In genomic region chr2:204174034-204174433, GRCh38 we compare ENCODE assay signal across 26 cellular contexts.
"Had no signal": no experiment of that assay in that cellular context is flagged by ENCODE, and none has a peak within 500 bp of the region (broad histone marks: within the 10 kb centered on the region; RNA-seq: fewer than 3 reads in every experiment).

No MANE protein-coding gene starts in this region.

- ATAC-seq: stimulated activated effector memory CD8-positive, alpha-beta T cell treated with anti-CD3 and anti-CD28 coated beads, Interleukin-12 subunit alpha, Interleukin-12 subunit beta, amount 100 ng/mL, for 72 hours; stimulated activated memory B cell treated with anti-CD40 and anti-IgM and Interleukin-4, amounts not matched to agents 10 μg/mL and 1 μg/mL and 100 μg/mL, for 72 hours; stimulated activated naive B cell treated with anti-CD40 and anti-IgM and Interleukin-4, amounts not matched to agents 10 μg/mL and 1 μg/mL and 100 μg/mL, for 72 hours; stimulated activated naive CD8-positive, alpha-beta T cell treated with anti-CD3 and anti-CD28 coated beads, Interleukin-15, amount 100 ng/mL, for 72 hours; stimulated activated naive CD8-positive, alpha-beta T cell treated with anti-CD3 and anti-CD28 coated beads, Interleukin-15, Interleukin-2, amounts not matched to agents 100 U/mL and 50 U/mL, for 24 hours; upper lobe of right lung had no signal

- H3K4me3 ChIP-seq: stomach, suprapubic skin, testis, thoracic aorta, thyroid gland, tibial artery, tibial nerve, transverse colon, upper lobe of left lung, upper lobe of right lung, uterus, vagina had no signal

- DNase-seq: stimulated activated CD4-positive, alpha-beta T cell treated with anti-CD3 and anti-CD28 coated beads, Interleukin-2, amount 100 ng/mL, for 48 hours; stimulated activated CD4-positive, alpha-beta T cell treated with anti-CD3 and anti-CD28 coated beads, Interleukin-4, amount 100 ng/mL, for 1 hour; stimulated activated CD4-positive, alpha-beta T cell treated with anti-CD3 and anti-CD28 coated beads, Interleukin-4, amount 100 ng/mL, for 24 hours; stimulated activated CD4-positive, alpha-beta T cell treated with anti-CD3 and anti-CD28 coated beads, Interleukin-4, amount 100 ng/mL, for 4 hours; stimulated activated CD8-positive, alpha-beta memory T cell treated with anti-CD3 and anti-CD28 coated beads, Interleukin-4, amount 100 ng/mL, for 48 hours; stimulated activated naive B cell treated with anti-CD40 and anti-IgM and Interleukin-4, amounts not matched to agents 10 μg/mL and 1 μg/mL and 100 μg/mL, for 72 hours; stimulated activated naive CD4-positive, alpha-beta T cell; stimulated activated naive CD4-positive, alpha-beta T cell treated with Interleukin-2 at 50 U/mL for 16 hours; stimulated activated naive CD8-positive, alpha-beta T cell treated with anti-CD3 and anti-CD28 coated beads, Interleukin-15, amount 100 ng/mL, for 72 hours; stimulated activated naive CD8-positive, alpha-beta T cell treated with anti-CD3 and anti-CD28 coated beads, Interleukin-15, Interleukin-2, amounts not matched to agents 100 U/mL and 50 U/mL, for 24 hours; stomach; substantia nigra; testis; thyroid gland; tibial artery; transverse colon; trophoblast cell; upper lobe of left lung; upper lobe of right lung; uterus had no signal

- H3K27me3 ChIP-seq: stomach, testis, thyroid gland, tibial artery, tibial nerve, transverse colon, upper lobe of left lung, upper lobe of right lung, uterus, vagina had no signal

- H3K27ac ChIP-seq: stomach, suprapubic skin, testis, thoracic aorta, thyroid gland, tibial artery, transverse colon, upper lobe of left lung, upper lobe of right lung, uterus, vagina had no signal

- H3K9me3 ChIP-seq: stomach, suprapubic skin, testis, thoracic aorta, thyroid gland, tibial artery, tibial nerve, transverse colon, upper lobe of left lung, upper lobe of right lung, uterus, vagina had no signal

- H3K36me3 ChIP-seq: stomach, suprapubic skin, thoracic aorta, thyroid gland, tibial artery, tibial nerve, transverse colon, upper lobe of left lung, upper lobe of right lung, uterus, vagina had no signal
